ENCODE assay signal across 15 cellular contexts in the genomic region with DNA sequence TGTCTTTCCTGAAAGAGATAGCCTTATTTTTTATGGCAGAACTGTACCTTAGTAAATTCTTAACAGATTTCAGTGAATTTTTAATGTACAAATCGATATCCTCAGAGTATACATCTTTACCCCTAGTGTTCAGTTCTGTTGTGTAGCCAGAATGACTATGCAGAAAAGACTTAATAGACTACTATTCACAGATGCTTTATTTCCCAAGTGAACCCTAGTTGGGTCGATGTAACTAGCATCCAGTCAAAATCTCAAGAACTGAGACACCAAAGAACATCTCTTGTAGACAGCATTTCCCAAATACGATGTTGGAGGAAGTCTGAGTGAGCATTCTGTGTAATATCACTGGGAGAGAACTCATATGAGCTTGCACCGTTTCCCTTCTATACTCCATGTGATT. TPM values are rescaled to one million over a fixed set of nuclear protein-coding genes. Genes with fewer than 3 reads are reported as not detected.
DNase-seq lines count a peak whose midpoint lies in the region; ATAC-seq and TF ChIP-seq lines count a peak whose summit lies in the region.
"Had no signal": no experiment of that assay in that cellular context is flagged by ENCODE, and none has a peak within 500 bp of the region (broad histone marks: within the 10 kb centered on the region; RNA-seq: fewer than 3 reads in every experiment).

No MANE protein-coding gene starts in this region.

- POLR2A ChIA-PET in A673 (lab: Charles Lee; ENCODE audit: low non-redundant PET) (no interaction called here), HEK293T (lab: Yijun Ruan, JAX) (no interaction called here)

- H3K36me3 ChIP-seq in A673 (ENCODE audit: insufficient read depth, low read length, poor library complexity, severe bottlenecking): peaks cover 48% of the 10 kb centered on the region
- peaks cover 47% of the 10 kb centered on the region for H3K36me3 ChIP-seq in adipocyte (ENCODE audit: control insufficient read depth, insufficient read depth, low read length, severe bottlenecking)
- H3K36me3 ChIP-seq in rectal smooth muscle tissue (ENCODE audit: control insufficient read depth, insufficient read depth, low read length): no peaks in the 10 kb centered on the region
- H3K36me3 ChIP-seq: HAP-1 had no signal

- intact Hi-C loops in A673 (cut with micrococcal nuclease; ENCODE audit: unreplicated experiment): loop anchor here (2.0 to 10.0 kb wide), 3 partner anchors 55 to 289 kb away; no protein-coding TSS in a partner anchor
- intact Hi-C loops in right cardiac atrium (cut with DNase I): loop anchor here (2.0 to 10.0 kb wide), 6 partner anchors 81 to 251 kb away; no protein-coding TSS in a partner anchor

- H3K4me3 ChIP-seq in A673 (ENCODE audit: low read depth, low read length, poor library complexity, severe bottlenecking) (peak overlapping the region; percentile 63), adipocyte (ENCODE audit: low read length) (peak overlapping the region; percentile 94), right cardiac atrium (ENCODE audit: low read length) (peak overlapping the region; percentile 99), rectal smooth muscle tissue (ENCODE audit: low read length) (peak overlapping the region; percentile 0)
- H3K4me3 ChIP-seq: HAP-1 had no signal

- H3K4me1 ChIP-seq in A673 (ENCODE audit: insufficient read depth, low read length, poor library complexity, severe bottlenecking): peaks cover 4% of the 10 kb centered on the region
- H3K4me1 ChIP-seq in adipocyte (ENCODE audit: control insufficient read depth, insufficient read depth, low read length): peaks cover 52% of the 10 kb centered on the region
- no peaks in the 10 kb centered on the region for H3K4me1 ChIP-seq in right cardiac atrium (ENCODE audit: control insufficient read depth, insufficient read depth, low read length)
- H3K4me1 ChIP-seq in rectal smooth muscle tissue (ENCODE audit: control insufficient read depth, insufficient read depth, low read length): no peaks in the 10 kb centered on the region
- H3K4me1 ChIP-seq in foreskin keratinocyte: peaks cover 5% of the 10 kb centered on the region
- H3K4me1 ChIP-seq: HAP-1 had no signal

- 45% methylated on average over 4 of the region's 4 CpGs for WGBS in right cardiac atrium

- H3K27me3 ChIP-seq in A673 (replicated peaks; ENCODE audit: insufficient read depth, low read depth, low read length, poor library complexity) (no peaks in the 10 kb centered on the region), adipocyte (replicated peaks; ENCODE audit: control insufficient read depth, insufficient read depth, low read length) (no peaks in the 10 kb centered on the region), right cardiac atrium (ENCODE audit: control insufficient read depth, insufficient read depth) (no peaks in the 10 kb centered on the region), rectal smooth muscle tissue (ENCODE audit: control insufficient read depth, insufficient read depth, low read length) (no peaks in the 10 kb centered on the region), foreskin keratinocyte (no peaks in the 10 kb centered on the region)

- TF ChIP-seq CTCF in A673 (conservative IDR thresholded peaks at IDR 0.05; ENCODE audit: low read depth, low read length): peak; percentile 13; the same call in 1 of the 2 replicates
- TF ChIP-seq CTCF in foreskin keratinocyte (conservative IDR thresholded peaks at IDR 0.05): no peak

- DNase-seq in A673 (ENCODE audit: low spot score) (peak; percentile 44), adipocyte (ENCODE audit: low read depth) (peak; percentile 6), right cardiac atrium (no peak), HEK293T (ENCODE audit: extremely low spot score) (no peak), DMS 273 (lab: John Stamatoyannopoulos, UW; ENCODE audit: unreplicated experiment) (no peak), foreskin keratinocyte (no peak)
- DNase-seq: activated CD4-positive, alpha-beta T cell treated with anti-CD3 and anti-CD28 coated beads, Interleukin-2, amount 50 U/mL, for 4 hours; amygdala; effector CD4-positive, alpha-beta T cell; NCI-H2029 treated with DMSO at 0.1 percent for 48 hours; NCI-H82; SHP77 had no signal

- H3K27ac ChIP-seq in A673 (ENCODE audit: low read depth, low read length, poor library complexity, severe bottlenecking): peak overlapping the region; percentile 83
- H3K27ac ChIP-seq in right cardiac atrium (ENCODE audit: low read length): no peak overlapping the region
- no peak overlapping the region for H3K27ac ChIP-seq in rectal smooth muscle tissue (ENCODE audit: low read depth, low read length)
- no peak overlapping the region for H3K27ac ChIP-seq in foreskin keratinocyte

- H3K9ac ChIP-seq in adipocyte (ENCODE audit: low read length): peak overlapping the region; percentile 99
- no peak overlapping the region for H3K9ac ChIP-seq in rectal smooth muscle tissue (ENCODE audit: low read length)

- no TSS peak for BruUV-seq in A673 (replicated peaks; lab: Mats Ljungman, UMichigan)

- peak in 1 of 2 donors; percentile 53 for ATAC-seq in right cardiac atrium
- ATAC-seq in foreskin keratinocyte: no peak
- ATAC-seq in HG02588 (IDR thresholded peaks at IDR 0.05; ENCODE audit: unreplicated experiment): no peak

- CTCF ChIA-PET in A673 (lab: Charles Lee) (interaction anchor here (0.6 to 3.2 kb wide), 2 partner anchors 246 to 415 kb away, joined by 3 to 24 read pairs; no protein-coding TSS in a partner anchor), HEK293T (lab: Yijun Ruan, JAX) (no interaction called here)

- peaks cover 8% of the 10 kb centered on the region for H3K9me3 ChIP-seq in A673 (ENCODE audit: low read depth, low read length, poor library complexity, severe bottlenecking)
- no peaks in the 10 kb centered on the region for H3K9me3 ChIP-seq in adipocyte (ENCODE audit: control insufficient read depth, low read length)
- no peaks in the 10 kb centered on the region for H3K9me3 ChIP-seq in right cardiac atrium (ENCODE audit: control insufficient read depth, low read length)
- H3K9me3 ChIP-seq: HAP-1 had no signal

TF ChIP-seq in HEK293T, 16 proteins besides CTCF, POLR2A, EP300 and RAD21:
- TF ChIP-seq ZNF384 (IDR thresholded peaks at IDR 0.05) (no peak), SP1 (IDR thresholded peaks at IDR 0.05) (no peak), NFRKB (IDR thresholded peaks at IDR 0.05) (no peak), CTBP1 (IDR thresholded peaks at IDR 0.05; ENCODE audit: borderline replicate concordance) (no peak), ELF4 (IDR thresholded peaks at IDR 0.05) (no peak), HDGF (IDR thresholded peaks at IDR 0.05; ENCODE audit: borderline replicate concordance) (no peak), FOXK2 (IDR thresholded peaks at IDR 0.05) (no peak), LEF1 (IDR thresholded peaks at IDR 0.05; ENCODE audit: borderline replicate concordance) (no peak), BHLHE40 (IDR thresholded peaks at IDR 0.05; ENCODE audit: borderline replicate concordance) (no peak), FOXA1 (IDR thresholded peaks at IDR 0.05) (no peak), TARDBP (IDR thresholded peaks at IDR 0.05) (no peak), ARNT (IDR thresholded peaks at IDR 0.05) (no peak), L3MBTL2 (conservative IDR thresholded peaks at IDR 0.05) (no peak), FOXM1 (IDR thresholded peaks at IDR 0.05; ENCODE audit: borderline replicate concordance) (no peak), SUZ12 (IDR thresholded peaks at IDR 0.05) (no peak)

RNA-seq across cellular contexts. Expression of a gene that starts 1.5 kb away (rescaled TPM):
- 618 and 627 TPM in 2 replicates for total RNA-seq in A673 (2021)
- total RNA-seq in right cardiac atrium: 10 to 100 TPM; 28.1 to 60.8 (median 54.1) TPM
- 40.3 TPM for polyA plus RNA-seq in right cardiac atrium
- 0.44 and 0.56 TPM in 2 replicates for total RNA-seq in foreskin keratinocyte
- polyA plus RNA-seq in foreskin keratinocyte: 0.52 and 0.78 TPM in 2 replicates

Comparison
In these comparisons a context has a peak if more than half of its experiments do, and no peak if none do; other contexts are left out.
1. DNase-seq: peak in A673 (single experiment) and adipocyte (single experiment); none in right cardiac atrium (0 of 3), HEK293T (single experiment), DMS 273 (single experiment) and foreskin keratinocyte (0 of 2).
2. H3K4me3 ChIP-seq: peak in every context shown above with its lines; median percentile 99 in right cardiac atrium; 94 in adipocyte; 63 in A673; 0 in rectal smooth muscle tissue.
3. RNA of a gene that starts 1.5 kb away (total RNA-seq): 618 to 627 TPM in A673 and 28.1 to 60.8 TPM in right cardiac atrium; 0.44 to 0.56 TPM in foreskin keratinocyte; every median in the first group is over 10 times any median in the second.